In genomic region chr11:72102162-72102561, GRCh38 we compare ENCODE assay signal across 8 cellular contexts. TPM values are rescaled to one million over a fixed set of nuclear protein-coding genes. Genes with fewer than 3 reads are reported as not detected.
DNase-seq lines count a peak whose midpoint lies in the region; ATAC-seq and TF ChIP-seq lines count a peak whose summit lies in the region.

No MANE protein-coding gene starts in this region.

- peaks cover 14% of the 10 kb centered on the region for H3K4me1 ChIP-seq in A673 (ENCODE audit: insufficient read depth, low read length, poor library complexity, severe bottlenecking)
- H3K4me1 ChIP-seq in mucosa of descending colon (ENCODE audit: low read depth) = peaks cover 15% of the 10 kb centered on the region

- BruUV-seq in A673 (replicated peaks; lab: Mats Ljungman, UMichigan) (TSS peak; percentile 66), MCF 10A (replicated peaks; lab: Mats Ljungman, UMichigan) (no TSS peak)

- H3K4me1 Mint-ChIP-seq in MCF 10A (ENCODE audit: insufficient read depth, unreplicated experiment) = peaks cover 43% of the 10 kb centered on the region

- H3K36me3 ChIP-seq in A673 (ENCODE audit: insufficient read depth, low read length, poor library complexity, severe bottlenecking) = peaks cover 21% of the 10 kb centered on the region
- no peaks in the 10 kb centered on the region for H3K36me3 ChIP-seq in mucosa of descending colon (ENCODE audit: low read depth)

- peaks cover 57% of the 10 kb centered on the region for H3K36me3 Mint-ChIP-seq in MCF 10A (ENCODE audit: insufficient read depth, unreplicated experiment)

- DNase-seq in A673 (ENCODE audit: low spot score) = no peak
- DNase-seq in Jurkat, Clone E6-1 (ENCODE audit: low read depth, low spot score) = no peak
- DNase-seq in MCF 10A (ENCODE audit: unreplicated experiment) = no peak
- no peak for DNase-seq in mucosa of descending colon
- DNase-seq in NCI-H1105 treated with DMSO at 0.1 percent for 48 hours (lab: John Stamatoyannopoulos, UW) = no peak

- H3K9me3 Mint-ChIP-seq in MCF 10A (ENCODE audit: unreplicated experiment) = no peaks in the 10 kb centered on the region

- H3K27me3 Mint-ChIP-seq in MCF 10A (ENCODE audit: insufficient read depth, unreplicated experiment) = no peaks in the 10 kb centered on the region

- POLR2A ChIA-PET in A673 (lab: Charles Lee; ENCODE audit: low non-redundant PET) = no interaction called here
- POLR2A ChIA-PET in MCF 10A (lab: Yijun Ruan, JAX) = interaction anchor here (0.7 to 6.7 kb wide), 25 partner anchors 10 to 329 kb away, joined by 3 to 73 read pairs (median 5); partner anchors contain the start of genes ANAPC15, INPPL1 and RNF121

- peak overlapping the region; percentile 100 for H3K27ac Mint-ChIP-seq in MCF 10A (ENCODE audit: low read depth, unreplicated experiment)

- H3K4me3 ChIP-seq in A673 (ENCODE audit: low read depth, low read length, poor library complexity, severe bottlenecking) = peak overlapping the region; percentile 88
- H3K4me3 ChIP-seq in Jurkat, Clone E6-1 (ENCODE audit: low read length) = peak overlapping the region; percentile 97
- H3K4me3 ChIP-seq in mucosa of descending colon = peak overlapping the region; percentile 88

- intact Hi-C loops in A673 (cut with micrococcal nuclease; ENCODE audit: unreplicated experiment) (no loop called here), MCF 10A (cut with micrococcal nuclease) (loop anchor here (2.0 kb wide), 1 partner anchor 123 kb away; the partner anchor contains the start of gene INPPL1), mucosa of descending colon (cut with DNase I, micrococcal nuclease) (no loop called here)

- TF ChIP-seq CTCF in A673 (conservative IDR thresholded peaks at IDR 0.05; ENCODE audit: low read depth, low read length) (no peak), MCF 10A (IDR thresholded peaks at IDR 0.05; ENCODE audit: unreplicated experiment) (no peak), mucosa of descending colon (IDR thresholded peaks at IDR 0.05) (no peak)

- CTCF ChIA-PET in A673 (lab: Charles Lee) = no interaction called here
- CTCF ChIA-PET in MCF 10A (lab: Yijun Ruan, JAX) = interaction anchor here (0.8 to 6.3 kb wide), 9 partner anchors 9 to 344 kb away, joined by 3 to 47 read pairs (median 8); no protein-coding TSS in a partner anchor

- H3K27me3 ChIP-seq in A673 (replicated peaks; ENCODE audit: insufficient read depth, low read depth, low read length, poor library complexity) = no peaks in the 10 kb centered on the region

- peak overlapping the region; percentile 94 for H3K27ac ChIP-seq in A673 (ENCODE audit: low read depth, low read length, poor library complexity, severe bottlenecking)

- H3K9me3 ChIP-seq in A673 (ENCODE audit: low read depth, low read length, poor library complexity, severe bottlenecking) (no peaks in the 10 kb centered on the region), mucosa of descending colon (no peaks in the 10 kb centered on the region)

- H3K4me3 Mint-ChIP-seq in MCF 10A (ENCODE audit: unreplicated experiment) = peak overlapping the region; percentile 100

- ATAC-seq in mucosa of descending colon (no peak), HG03520 (IDR thresholded peaks at IDR 0.05; ENCODE audit: unreplicated experiment) (no peak), GM21447 (IDR thresholded peaks at IDR 0.05; ENCODE audit: unreplicated experiment) (no peak), HG03432 (IDR thresholded peaks at IDR 0.05; ENCODE audit: unreplicated experiment) (no peak)

RNA-seq across cellular contexts. Expression of gene LAMTOR1, which starts 0.9 kb away (rescaled TPM):
- 90.9 and 101 TPM in 2 replicates for total RNA-seq in A673 (2021)
- polyA plus RNA-seq in Jurkat, Clone E6-1 (2012; ENCODE audit: insufficient read depth, insufficient read length) = 109 TPM
- total RNA-seq in MCF 10A (2022) = 76.9 and 82.4 TPM in 2 replicates
- total RNA-seq in mucosa of descending colon = 100 to 1,000 TPM in 2 of 3 donors, 10 to 100 TPM in 1; 82.0 to 114 (median 107) TPM

RNA-seq across cellular contexts. Expression of gene TOMT, which starts 3.6 kb away (rescaled TPM):
- not detected in 2 replicates for total RNA-seq in A673 (2021)
- polyA plus RNA-seq in Jurkat, Clone E6-1 (2012; ENCODE audit: insufficient read depth, insufficient read length) = not detected
- total RNA-seq in MCF 10A (2022) = not detected in 2 replicates
- under 1 TPM in 1 of 3 donors, not detected in 2; 0.39 TPM for total RNA-seq in mucosa of descending colon

RNA-seq across cellular contexts. Expression of gene ANAPC15, which starts 10.3 kb away (rescaled TPM):
- total RNA-seq in A673 (2021) (57.2 and 58.9 TPM in 2 replicates), MCF 10A (2022) (52.2 and 63.6 TPM in 2 replicates), mucosa of descending colon (10 to 100 TPM; 37.9 to 52.1 (median 39.0) TPM)
- 262 TPM for polyA plus RNA-seq in Jurkat, Clone E6-1 (2012; ENCODE audit: insufficient read depth, insufficient read length)

RNA-seq across cellular contexts. Expression of gene LRRC51, which starts 21.5 kb away (rescaled TPM):
- total RNA-seq in A673 (2021) (13.9 and 16.7 TPM in 2 replicates), MCF 10A (2022) (9.3 and 9.5 TPM in 2 replicates), mucosa of descending colon (1 to 10 TPM; 7.5 to 9.4 (median 9.4) TPM)
- polyA plus RNA-seq in Jurkat, Clone E6-1 (2012; ENCODE audit: insufficient read depth, insufficient read length) = 7.0 TPM

RNA-seq across cellular contexts. Expression of gene NUMA1, which starts 21.8 kb away (rescaled TPM):
- 216 and 231 TPM in 2 replicates for total RNA-seq in A673 (2021)
- 112 TPM for polyA plus RNA-seq in Jurkat, Clone E6-1 (2012; ENCODE audit: insufficient read depth, insufficient read length)
- total RNA-seq in MCF 10A (2022) = 109 and 113 TPM in 2 replicates
- total RNA-seq in mucosa of descending colon = 100 to 1,000 TPM; 173 to 301 (median 248) TPM
